In the genomic region with DNA sequence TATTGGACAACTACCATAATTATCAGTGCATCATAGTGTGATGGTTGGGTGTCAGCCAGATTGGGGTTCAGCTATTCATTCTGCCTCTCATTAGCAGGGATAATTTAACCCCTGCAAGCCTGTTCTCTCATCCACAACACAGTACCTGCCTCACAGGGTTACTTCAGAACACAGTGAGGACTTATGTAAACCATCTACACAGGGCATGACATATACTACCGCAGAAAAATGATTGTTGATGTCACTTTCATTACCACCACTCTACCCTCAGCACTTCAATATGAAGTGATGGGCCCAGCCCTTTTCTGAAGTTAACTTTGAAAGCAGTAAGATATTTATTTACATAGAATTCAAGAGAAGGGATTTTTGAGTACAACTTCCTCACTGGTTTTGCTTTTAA, we compare ENCODE assay signal across 16 cellular contexts. TPM values are rescaled to one million over a fixed set of nuclear protein-coding genes. Genes with fewer than 3 reads are reported as not detected.
DNase-seq lines count a peak whose midpoint lies in the region; TF ChIP-seq lines count a peak whose summit lies in the region.
"Had no signal": no experiment of that assay in that cellular context is flagged by ENCODE, and none has a peak within 500 bp of the region (broad histone marks: within the 10 kb centered on the region; RNA-seq: fewer than 3 reads in every experiment).

No MANE protein-coding gene starts in this region.

- POLR2A ChIA-PET in CD8-positive, alpha-beta memory T cell (lab: Charles Lee), result interaction anchor here (1.5 to 3.8 kb wide), 2 partner anchors 12 to 13 kb away, joined by 6 to 29 read pairs; a partner anchor contains a TSS

- H3K27me3 ChIP-seq in CD8-positive, alpha-beta memory T cell (ENCODE audit: insufficient read depth, low read length, poor library complexity, severe bottlenecking), result no peaks in the 10 kb centered on the region
- no peaks in the 10 kb centered on the region for H3K27me3 ChIP-seq in Loucy (ENCODE audit: insufficient read depth, low read length, poor library complexity, severe bottlenecking)
- peaks cover 5% of the 10 kb centered on the region for H3K27me3 ChIP-seq in osteoblast (ENCODE audit: insufficient read depth, low read length)
- H3K27me3 ChIP-seq: cardiac muscle cell had no signal

- H3K79me2 ChIP-seq in Loucy (ENCODE audit: insufficient read depth, low read length) (peaks cover 94% of the 10 kb centered on the region), osteoblast (ENCODE audit: insufficient read depth, low read length) (no peaks in the 10 kb centered on the region)

- H3K36me3 ChIP-seq in CD8-positive, alpha-beta memory T cell (ENCODE audit: insufficient read depth, low read length), result no peaks in the 10 kb centered on the region
- H3K36me3 ChIP-seq in Loucy (ENCODE audit: insufficient read depth, low read length) (no peaks in the 10 kb centered on the region; the same call in 1 of the 2 replicates), osteoblast (ENCODE audit: insufficient read depth, low read length) (no peaks in the 10 kb centered on the region)
- H3K36me3 ChIP-seq: cardiac muscle cell had no signal

- H3K27ac Mint-ChIP-seq in CD8-positive, alpha-beta memory T cell, result peak overlapping the region; percentile 97 to 100 (median 99)
- H3K27ac Mint-ChIP-seq in activated naive CD8-positive, alpha-beta T cell, result peak overlapping the region; percentile 95

- H3K36me3 Mint-ChIP-seq in CD8-positive, alpha-beta memory T cell, result peaks cover 7 to 46% (median 18%) of the 10 kb centered on the region in 3 donors
- H3K36me3 Mint-ChIP-seq in activated naive CD8-positive, alpha-beta T cell, result peaks cover 5% of the 10 kb centered on the region

- peaks cover 83% of the 10 kb centered on the region for H4K20me1 ChIP-seq in Loucy (ENCODE audit: insufficient read depth, low read length, poor library complexity, severe bottlenecking)
- H4K20me1 ChIP-seq in osteoblast (ENCODE audit: insufficient read depth, low read length), result no peaks in the 10 kb centered on the region

- no peak overlapping the region for H2AFZ ChIP-seq in Loucy (ENCODE audit: low read length)
- no peak overlapping the region for H2AFZ ChIP-seq in osteoblast (ENCODE audit: low read length)

- no peaks in the 10 kb centered on the region for H3K27me3 Mint-ChIP-seq in CD8-positive, alpha-beta memory T cell
- no peaks in the 10 kb centered on the region for H3K27me3 Mint-ChIP-seq in activated naive CD8-positive, alpha-beta T cell

- H3K4me3 Mint-ChIP-seq in CD8-positive, alpha-beta memory T cell, result peak overlapping the region; percentile 69 to 91 (median 84)
- H3K4me3 Mint-ChIP-seq in activated naive CD8-positive, alpha-beta T cell, result peak overlapping the region; percentile 70

- peaks cover 90% of the 10 kb centered on the region for H3K4me1 ChIP-seq in CD8-positive, alpha-beta memory T cell (ENCODE audit: insufficient read depth, low read length)
- H3K4me1 ChIP-seq in Loucy (ENCODE audit: insufficient read depth, low read length, poor library complexity, severe bottlenecking) (peaks cover 77% of the 10 kb centered on the region), osteoblast (ENCODE audit: insufficient read depth, low read length) (no peaks in the 10 kb centered on the region)

- H3K4me1 Mint-ChIP-seq in CD8-positive, alpha-beta memory T cell, result peaks cover 80 to 91% (median 89%) of the 10 kb centered on the region in 3 donors
- peaks cover 88% of the 10 kb centered on the region for H3K4me1 Mint-ChIP-seq in activated naive CD8-positive, alpha-beta T cell (ENCODE audit: low read depth)

- H3K9me2 ChIP-seq in Loucy (replicated peaks; ENCODE audit: low read depth, low read length), result no peaks in the 10 kb centered on the region

- DNase-seq in CD8-positive, alpha-beta memory T cell, result peak in 3 of 5 donors; percentile 57 to 80 (median 70)
- DNase-seq in osteoblast (ENCODE audit: insufficient read length, low spot score, missing footprints), result peak; percentile 26
- no peak for DNase-seq in ecto neural progenitor cell (ENCODE audit: low spot score)
- no peak for DNase-seq in A172 (ENCODE audit: low spot score)
- no peak for DNase-seq in iPS-NIHi7 (ENCODE audit: extremely low spot score)
- DNase-seq in stimulated activated CD8-positive, alpha-beta memory T cell treated with anti-CD3 and anti-CD28 coated beads, Interleukin-4, amount 100 ng/mL, for 48 hours, result no peak
- DNase-seq: DMS79; Karpas-422; NCI-H1436 treated with DMSO at 0.1 percent for 48 hours; NCI-H446; SHP77; stimulated activated CD4-positive, alpha-beta T cell treated with anti-CD3 and anti-CD28 coated beads, Interleukin-12 subunit alpha, Interleukin-12 subunit beta, amount 100 ng/mL, for 4 hours had no signal

- TF ChIP-seq CTCF in Loucy (conservative IDR thresholded peaks at IDR 0.05; ENCODE audit: low read length) (no peak), osteoblast (IDR thresholded peaks at IDR 0.05; ENCODE audit: extremely low read depth, low read depth, low read length) (no peak)

- H3K27ac ChIP-seq in CD8-positive, alpha-beta memory T cell (ENCODE audit: low read depth, low read length), result peak overlapping the region; percentile 79
- H3K27ac ChIP-seq in osteoblast (ENCODE audit: low read depth, low read length), result no peak overlapping the region

- H3K9me3 ChIP-seq in CD8-positive, alpha-beta memory T cell (ENCODE audit: low read length), result no peaks in the 10 kb centered on the region
- H3K9me3 ChIP-seq in Loucy (ENCODE audit: insufficient read depth, low read depth, low read length), result no peaks in the 10 kb centered on the region
- no peaks in the 10 kb centered on the region for H3K9me3 ChIP-seq in osteoblast (ENCODE audit: low read depth, low read length)

- no peaks in the 10 kb centered on the region for H3F3A ChIP-seq in Loucy (ENCODE audit: low read depth)

- H3K9ac ChIP-seq in Loucy (ENCODE audit: low read depth, low read length, poor library complexity, severe bottlenecking), result no peak overlapping the region

- H3K4me2 ChIP-seq in Loucy (ENCODE audit: low read depth, low read length, poor library complexity, severe bottlenecking) (peak overlapping the region; percentile 26), osteoblast (ENCODE audit: insufficient read depth, low read length) (no peak overlapping the region)

- H3K4me3 ChIP-seq in CD8-positive, alpha-beta memory T cell (ENCODE audit: low read length), result peak overlapping the region; percentile 50
- no peak overlapping the region for H3K4me3 ChIP-seq in Loucy (ENCODE audit: low read length, poor library complexity, severe bottlenecking)
- no peak overlapping the region for H3K4me3 ChIP-seq in osteoblast (ENCODE audit: insufficient read depth, low read length)
- H3K4me3 ChIP-seq: cardiac muscle cell had no signal

- CTCF ChIA-PET in CD8-positive, alpha-beta memory T cell (lab: Charles Lee), result interaction anchor here (0.9 kb wide), 2 partner anchors 16 to 51 kb away, joined by 3 read pairs; no protein-coding TSS in a partner anchor

- H3K9me3 Mint-ChIP-seq in CD8-positive, alpha-beta memory T cell, result no peaks in the 10 kb centered on the region
- no peaks in the 10 kb centered on the region for H3K9me3 Mint-ChIP-seq in activated naive CD8-positive, alpha-beta T cell (ENCODE audit: low read depth)

RNA-seq across cellular contexts. Expression of a gene that starts 14.5 kb away (rescaled TPM):
- 100 to 1,000 TPM; 165 to 166 TPM for total RNA-seq in CD8-positive, alpha-beta memory T cell
- polyA plus RNA-seq in CD8-positive, alpha-beta memory T cell, result 369 TPM
- total RNA-seq in osteoblast, result 3.2 and 3.3 TPM in 2 replicates
- total RNA-seq in A172 (2014; rRNA removed; shearing (Covaris generic)), result 2.0 and 3.5 TPM in 2 replicates

RNA-seq across cellular contexts. Expression of a gene that starts 54.7 kb away (rescaled TPM):
- 1 to 10 TPM; 1.7 to 1.9 TPM for total RNA-seq in CD8-positive, alpha-beta memory T cell
- polyA plus RNA-seq in CD8-positive, alpha-beta memory T cell, result 6.5 TPM
- total RNA-seq in osteoblast, result 1.1 and 1.8 TPM in 2 replicates
- total RNA-seq in A172 (2014; rRNA removed; shearing (Covaris generic)), result not detected in 2 replicates
- total RNA-seq: fibroblast of villous mesenchyme had no signal

Comparison
In these comparisons a context has a peak if more than half of its experiments do, and no peak if none do; other contexts are left out.
1. DNase-seq: peak in CD8-positive, alpha-beta memory T cell (3 of 5) and osteoblast (single experiment); none in ecto neural progenitor cell (single experiment), A172 (single experiment), iPS-NIHi7 (single experiment) and stimulated activated CD8-positive, alpha-beta memory T cell treated with anti-CD3 and anti-CD28 coated beads, Interleukin-4, amount 100 ng/mL, for 48 hours (single experiment).
2. RNA of a gene that starts 14.5 kb away (total RNA-seq): 165 to 166 TPM in CD8-positive, alpha-beta memory T cell; 2.0 to 3.5 TPM in A172 and 3.2 to 3.3 TPM in osteoblast; every median in the first group is over 10 times any median in the second.